Comparison of ENCODE assay signal across 27 cellular contexts in the genomic region with DNA sequence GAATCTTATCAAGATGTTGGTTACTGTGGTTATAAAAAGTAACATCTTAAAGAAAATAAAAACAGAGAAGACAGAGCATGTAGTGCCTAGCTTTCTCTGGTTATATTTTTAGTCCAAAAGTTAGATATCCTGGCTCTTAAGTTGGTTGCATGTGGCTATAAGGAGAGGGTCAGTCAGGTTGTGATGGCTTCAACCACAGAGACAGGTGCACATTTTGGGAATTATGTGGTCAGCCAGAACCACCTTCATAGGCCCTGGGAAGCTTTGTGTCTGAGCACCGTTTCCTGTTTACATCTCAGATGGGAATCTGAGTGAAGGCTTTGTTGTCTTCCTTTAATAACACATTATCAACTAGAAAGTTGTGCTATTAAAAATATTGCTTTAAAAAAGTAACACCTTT.
"Had no signal": no experiment of that assay in that cellular context is flagged by ENCODE, and none has a peak within 500 bp of the region (broad histone marks: within the 10 kb centered on the region; RNA-seq: fewer than 3 reads in every experiment).

No MANE protein-coding gene starts in this region.

- H3K27me3 Mint-ChIP-seq: natural killer cell treated with Interleukin-12 subunit alpha and Interleukin-12 subunit beta and Interleukin-15 and Interleukin-18, amount 100 ng/mL, for 72 hours; stimulated activated naive CD8-positive, alpha-beta T cell treated with anti-CD3 and anti-CD28 coated beads, Interleukin-15, Interleukin-2, amounts not matched to agents 100 ng/mL and 50 ng/mL, for 24 hours had no signal

- H3K27ac ChIP-seq: lower lobe of right lung, pancreas, prostate gland, spleen, suprapubic skin, thoracic aorta, tibial artery, upper lobe of right lung had no signal

- H3K4me1 Mint-ChIP-seq: naive thymus-derived CD4-positive, alpha-beta T cell; stimulated activated effector memory CD8-positive, alpha-beta T cell treated with anti-CD3 and anti-CD28 coated beads, Interleukin-12 subunit alpha, Interleukin-12 subunit beta, amount 100 ng/mL, for 72 hours had no signal

- H3K4me3 Mint-ChIP-seq: naive thymus-derived CD4-positive, alpha-beta T cell; natural killer cell treated with Interleukin-12 subunit alpha and Interleukin-12 subunit beta and Interleukin-15 and Interleukin-18, amount 100 ng/mL, for 72 hours; stimulated activated effector memory CD8-positive, alpha-beta T cell treated with anti-CD3 and anti-CD28 coated beads, Interleukin-12 subunit alpha, Interleukin-12 subunit beta, amount 100 ng/mL, for 72 hours; stimulated activated naive CD8-positive, alpha-beta T cell treated with anti-CD3 and anti-CD28 coated beads, Interleukin-15, Interleukin-2, amounts not matched to agents 100 ng/mL and 50 ng/mL, for 24 hours had no signal

- H3K4me3 ChIP-seq: lower lobe of right lung, pancreas, prostate gland, spleen, suprapubic skin, thoracic aorta, tibial artery, upper lobe of right lung had no signal

- H3K27ac Mint-ChIP-seq: naive thymus-derived CD4-positive, alpha-beta T cell; natural killer cell treated with Interleukin-12 subunit alpha and Interleukin-12 subunit beta and Interleukin-15 and Interleukin-18, amount 100 ng/mL, for 72 hours; stimulated activated effector memory CD8-positive, alpha-beta T cell treated with anti-CD3 and anti-CD28 coated beads, Interleukin-12 subunit alpha, Interleukin-12 subunit beta, amount 100 ng/mL, for 72 hours; stimulated activated naive CD8-positive, alpha-beta T cell treated with anti-CD3 and anti-CD28 coated beads, Interleukin-15, Interleukin-2, amounts not matched to agents 100 ng/mL and 50 ng/mL, for 24 hours had no signal

- H3K27me3 ChIP-seq: pancreas, spleen, suprapubic skin, tibial artery, upper lobe of right lung had no signal

- H3K9me3 ChIP-seq: lower lobe of right lung, pancreas, prostate gland, suprapubic skin, thoracic aorta, tibial artery, upper lobe of right lung had no signal

- ATAC-seq: left cardiac atrium; left lobe of liver; left ventricle myocardium superior; lower lobe of right lung; naive thymus-derived CD4-positive, alpha-beta T cell; natural killer cell treated with Interleukin-12 subunit alpha and Interleukin-12 subunit beta and Interleukin-15 and Interleukin-18, amount 100 ng/mL, for 72 hours; pancreas; right cardiac atrium; sciatic nerve; stimulated activated effector memory CD8-positive, alpha-beta T cell treated with anti-CD3 and anti-CD28 coated beads, Interleukin-12 subunit alpha, Interleukin-12 subunit beta, amount 100 ng/mL, for 72 hours; upper lobe of right lung had no signal

- H3K36me3 Mint-ChIP-seq: stimulated activated effector memory CD8-positive, alpha-beta T cell treated with anti-CD3 and anti-CD28 coated beads, Interleukin-12 subunit alpha, Interleukin-12 subunit beta, amount 100 ng/mL, for 72 hours had no signal

- DNase-seq: hippocampal formation; kidney glomerular epithelial cell; left cardiac atrium; left ventricle myocardium superior; lower lobe of right lung; mammary epithelial cell; mesenchymal stem cell; naive thymus-derived CD4-positive, alpha-beta T cell; pancreas; posterior cingulate gyrus; retina; right cardiac atrium; small intestine; spleen; stimulated activated CD4-positive, alpha-beta T cell treated with anti-CD3 and anti-CD28 coated beads, Interleukin-4, amount 100 ng/mL, for 24 hours; stimulated activated naive CD4-positive, alpha-beta T cell; tibial artery; trophoblast cell; upper lobe of right lung had no signal

- H3K4me1 ChIP-seq: lower lobe of right lung, pancreas, prostate gland, spleen, suprapubic skin, upper lobe of right lung had no signal

- H3K36me3 ChIP-seq: lower lobe of right lung, pancreas, prostate gland, spleen, suprapubic skin, thoracic aorta, tibial artery, upper lobe of right lung had no signal
